Comparison of ENCODE assay signal across 8 cellular contexts in the genomic region with DNA sequence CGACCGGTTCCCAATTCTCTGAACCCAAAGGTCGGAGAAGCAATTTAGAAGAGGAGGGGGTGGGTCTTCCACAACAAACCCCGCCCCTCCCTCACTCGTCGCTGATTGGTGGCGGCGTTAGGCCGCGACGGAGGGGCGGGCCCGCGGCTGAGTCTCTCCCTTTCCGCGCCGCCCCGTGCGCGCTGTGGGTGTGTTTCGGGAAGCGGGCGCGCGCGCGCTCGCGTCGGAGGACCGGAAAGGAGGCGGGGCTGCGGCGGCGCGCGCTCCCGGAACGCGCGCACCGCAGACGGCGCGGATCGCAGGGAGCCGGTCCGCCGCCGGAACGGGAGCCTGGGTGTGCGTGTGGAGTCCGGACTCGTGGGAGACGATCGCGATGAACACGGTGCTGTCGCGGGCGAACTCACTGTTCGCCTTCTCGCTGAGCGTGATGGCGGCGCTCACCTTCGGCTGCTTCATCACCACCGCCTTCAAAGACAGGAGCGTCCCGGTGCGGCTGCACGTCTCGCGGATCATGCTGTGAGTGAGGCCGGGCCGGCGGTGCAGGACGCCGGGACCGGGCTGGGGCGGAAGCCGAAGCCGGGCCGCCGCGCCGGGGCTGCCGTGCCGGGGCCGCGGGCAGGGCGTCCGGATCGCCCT. TPM values are rescaled to one million over a fixed set of nuclear protein-coding genes. Genes with fewer than 3 reads are reported as not detected.
DNase-seq lines count a peak whose midpoint lies in the region; ATAC-seq and TF ChIP-seq lines count a peak whose summit lies in the region.

SPCS3 (plus strand) TSS at position 263 of the 636 bp plus-strand sequence; CDS start at position 374, 111 bp downstream.

- H3K4me3 ChIP-seq in spleen: peak within 1 kb of the TSS; percentile 72 to 99 (median 94)

- H3K27me3 Mint-ChIP-seq in activated B cell treated with CpG ODN at 0.5 μM for 24 hours: no peaks in the 10 kb centered on the region
- peaks cover 12 to 17% (median 17%) of the 10 kb centered on the region in 3 donors for H3K27me3 Mint-ChIP-seq in immature natural killer cell (ENCODE audit: low read depth in 3 of 3)

- peak; percentile 97 for DNase-seq in AG08395 (ENCODE audit: low spot score)
- peak; percentile 94 for DNase-seq in NCI-H345 (lab: John Stamatoyannopoulos, UW)
- DNase-seq in activated B cell treated with CpG ODN at 0.5 μM for 24 hours: peak; percentile 96
- DNase-seq in caudate nucleus (lab: John Stamatoyannopoulos, UW): peak; percentile 18 to 98 (median 94)
- peak; percentile 93 to 95 (median 95) for DNase-seq in immature natural killer cell
- DNase-seq in spleen: peak; percentile 99

- H3K27me3 ChIP-seq in spleen (replicated peaks in 1 of 7): no peaks in the 10 kb centered on the region

- H3K9me3 Mint-ChIP-seq in activated B cell treated with CpG ODN at 0.5 μM for 24 hours: no peaks in the 10 kb centered on the region
- H3K9me3 Mint-ChIP-seq in immature natural killer cell: no peaks in the 10 kb centered on the region

- POLR2A ChIA-PET in activated B cell treated with CpG ODN at 0.5 μM for 24 hours (lab: Charles Lee): interaction anchor here (1.0 to 1.7 kb wide), 2 partner anchors 124 kb away, joined by 4 to 12 read pairs; partner anchors contain the start of gene SPATA4

- WGBS in spleen, 5 donors: 0 to 1% (median 0%) methylated on average over 34 to 94 of the region's 94 CpGs

- H3K27ac Mint-ChIP-seq in activated B cell treated with CpG ODN at 0.5 μM for 24 hours (peak within 1 kb of the TSS; percentile 96), immature natural killer cell (peak within 1 kb of the TSS; percentile 96 to 98 (median 96))

- ATAC-seq in HG03196 (IDR thresholded peaks at IDR 0.05; ENCODE audit: unreplicated experiment): peak; percentile 96
- peak; percentile 92 for ATAC-seq in activated B cell treated with CpG ODN at 0.5 μM for 24 hours (ENCODE audit: low read depth)

- H3K36me3 Mint-ChIP-seq in activated B cell treated with CpG ODN at 0.5 μM for 24 hours (ENCODE audit: low read depth) (peaks cover 20% of the 10 kb centered on the region), immature natural killer cell (peaks cover 3 to 7% (median 3%) of the 10 kb centered on the region in 3 donors)

- H3K27ac ChIP-seq in caudate nucleus (ENCODE audit: low read depth, low read length): peak within 1 kb of the TSS; percentile 93
- H3K27ac ChIP-seq in spleen: peak within 1 kb of the TSS; percentile 93 to 100 (median 98)

- H3K4me3 Mint-ChIP-seq in activated B cell treated with CpG ODN at 0.5 μM for 24 hours (peak within 1 kb of the TSS; percentile 91), immature natural killer cell (peak within 1 kb of the TSS; percentile 89 to 95 (median 93))

- H3K9me3 ChIP-seq in spleen: no peaks in the 10 kb centered on the region

- H3K4me1 ChIP-seq in spleen: peaks cover 14 to 67% (median 51%) of the 10 kb centered on the region in 6 donors

- in situ Hi-C loops in GM18951 (cut with MboI; ENCODE audit: low sequenced_read_pairs, unreplicated experiment): no loop called here

- H3K4me1 Mint-ChIP-seq in activated B cell treated with CpG ODN at 0.5 μM for 24 hours (peaks cover 47% of the 10 kb centered on the region), immature natural killer cell (peaks cover 51 to 65% of the 10 kb centered on the region in 2 donors)

- TF ChIP-seq CTCF in activated B cell treated with CpG ODN at 0.5 μM for 24 hours (IDR thresholded peaks at IDR 0.05) (no peak), spleen (IDR thresholded peaks at IDR 0.05 in 8 of 11, conservative IDR thresholded peaks at IDR 0.05 in 3 of 11) (no peak)

- intact Hi-C loops in activated B cell treated with CpG ODN at 0.5 μM for 24 hours (cut with micrococcal nuclease) (loop anchor here (1.0 to 5.0 kb wide), 7 partner anchors 8 to 1123 kb away; partner anchors contain the start of genes AGA, SPATA4 and WDR17), spleen (cut with DNase I; ENCODE audit: low total_unique reads) (loop anchor here (10.0 kb wide), 1 partner anchor 125 kb away; the partner anchor contains the start of gene SPATA4)

- peaks cover 0 to 1% (median 0%) of the 10 kb centered on the region in 6 donors for H3K36me3 ChIP-seq in spleen

- CTCF ChIA-PET in activated B cell treated with CpG ODN at 0.5 μM for 24 hours (lab: Charles Lee): no interaction called here

- peak; percentile 97 for TF ChIP-seq POLR2A in GM18951 (IDR thresholded peaks at IDR 0.05; ENCODE audit: extremely low read depth, insufficient read depth, insufficient read length)
- peak in 2 of 3 donors; percentile 76 to 85 for TF ChIP-seq POLR2A in spleen (IDR thresholded peaks at IDR 0.05)

RNA-seq across cellular contexts. Expression of gene SPCS3, which starts in this region (rescaled TPM):
- 106 and 110 TPM in 2 replicates for total RNA-seq in activated B cell treated with CpG ODN at 0.5 μM for 24 hours
- polyA plus RNA-seq in immature natural killer cell: 100 to 1,000 TPM in 1 of 3 donors, 10 to 100 TPM in 2; 56.6 to 117 (median 98.4) TPM
- total RNA-seq in spleen: 100 to 1,000 TPM; 117 to 164 (median 144) TPM
- polyA plus RNA-seq in spleen: 10 to 100 TPM; 20.6 to 35.8 (median 28.7) TPM

Comparison
In these comparisons a context has a peak if more than half of its experiments do, and no peak if none do; other contexts are left out.
1. Peak in every context shown above with its lines: DNase-seq, ATAC-seq, H3K4me3 ChIP-seq and H3K27ac ChIP-seq.